Comparison of ENCODE assay signal across 8 cellular contexts in genomic region chr19:46603752-46604241, GRCh38. TPM values are rescaled to one million over a fixed set of nuclear protein-coding genes. Genes with fewer than 3 reads are reported as not detected.
A peak's percentile ranks its signal among the peaks of the same experiment; 100 is the strongest.
DNase-seq lines count a peak whose midpoint lies in the region; ATAC-seq and TF ChIP-seq lines count a peak whose summit lies in the region.
"Had no signal": no experiment of that assay in that cellular context is flagged by ENCODE, and none has a peak within 500 bp of the region (broad histone marks: within the 10 kb centered on the region; RNA-seq: fewer than 3 reads in every experiment).

No MANE protein-coding gene starts in this region.

- peaks cover 7% of the 10 kb centered on the region for H3K79me1 ChIP-seq in H9 (ENCODE audit: insufficient read depth, low read depth, low read length, poor library complexity, severe bottlenecking)

- no peak overlapping the region for H3T11ph ChIP-seq in H9 (ENCODE audit: low read length)

- H3K18ac ChIP-seq in H9 (ENCODE audit: insufficient read length, low read depth, low read length) = no peak overlapping the region

- no peaks in the 10 kb centered on the region for H3K4me1 ChIP-seq in H9 (ENCODE audit: insufficient read depth, low read length)

- H3K23me2 ChIP-seq in H9 (ENCODE audit: insufficient read length, low read depth, low read length, poor library complexity, severe bottlenecking) = peaks cover 12% of the 10 kb centered on the region

- H4K91ac ChIP-seq in H9 (ENCODE audit: insufficient read length, low read depth, low read length) = no peak overlapping the region

- H3K56ac ChIP-seq in H9 (ENCODE audit: insufficient read length, low read depth, low read length) = no peak overlapping the region

- H3K9me3 Mint-ChIP-seq in H9 = no peaks in the 10 kb centered on the region; a peak in 1 of 5 replicates
- H3K9me3 Mint-ChIP-seq in activated T-cell treated with anti-CD3 and anti-CD28 coated beads, Interleukin-2, amount 50 U/mL, for 72 hours = no peaks in the 10 kb centered on the region
- peaks cover 8% of the 10 kb centered on the region for H3K9me3 Mint-ChIP-seq in stimulated activated naive CD8-positive, alpha-beta T cell treated with anti-CD3 and anti-CD28 coated beads, Interleukin-15, Interleukin-2, amounts not matched to agents 100 ng/mL and 50 ng/mL, for 24 hours

- peaks cover 5% of the 10 kb centered on the region; the same call in 1 of the 2 replicates for H3K79me2 ChIP-seq in H9 (ENCODE audit: insufficient read depth, low read length)

- ATAC-seq in activated T-cell treated with anti-CD3 and anti-CD28 coated beads, Interleukin-2, amount 50 U/mL, for 72 hours (replicated peaks in 1 of 2) = no peak
- ATAC-seq in HG03135 (IDR thresholded peaks at IDR 0.05; ENCODE audit: unreplicated experiment) (no peak), HG03469 (IDR thresholded peaks at IDR 0.05; ENCODE audit: unreplicated experiment) (no peak)

- no peak overlapping the region for H3K27ac ChIP-seq in H9 (ENCODE audit: insufficient read length, low read depth, low read length)

- H2AFZ ChIP-seq in H9 (ENCODE audit: low read length) = no peak overlapping the region

- no peak overlapping the region for H3K14ac ChIP-seq in H9 (ENCODE audit: insufficient read depth, low read length)

- TF ChIP-seq CTCF in H9 (conservative IDR thresholded peaks at IDR 0.05) = no peak

- H3K36me3 Mint-ChIP-seq in H9 (ENCODE audit: insufficient read depth in 1 of 3, low read depth in 3 of 3) = peaks cover 18 to 36% (median 33%) of the 10 kb centered on the region in 3 experiments; a peak in 6 of 7 replicates
- peaks cover 15 to 31% of the 10 kb centered on the region in 2 donors for H3K36me3 Mint-ChIP-seq in activated T-cell treated with anti-CD3 and anti-CD28 coated beads, Interleukin-2, amount 50 U/mL, for 72 hours (ENCODE audit: insufficient read depth in 2 of 2)
- H3K36me3 Mint-ChIP-seq in stimulated activated naive CD8-positive, alpha-beta T cell treated with anti-CD3 and anti-CD28 coated beads, Interleukin-15, Interleukin-2, amounts not matched to agents 100 ng/mL and 50 ng/mL, for 24 hours (ENCODE audit: low read depth) = peaks cover 48% of the 10 kb centered on the region

- no peaks in the 10 kb centered on the region for H3K27me3 ChIP-seq in H9 (ENCODE audit: insufficient read depth, low read length)

- H3K4me3 Mint-ChIP-seq in H9 = peak overlapping the region; percentile 39 to 98; a peak in 3 of 5 replicates
- H3K4me3 Mint-ChIP-seq in activated T-cell treated with anti-CD3 and anti-CD28 coated beads, Interleukin-2, amount 50 U/mL, for 72 hours = peak overlapping the region; percentile 99
- H3K4me3 Mint-ChIP-seq in stimulated activated naive CD8-positive, alpha-beta T cell treated with anti-CD3 and anti-CD28 coated beads, Interleukin-15, Interleukin-2, amounts not matched to agents 100 ng/mL and 50 ng/mL, for 24 hours = peak overlapping the region; percentile 97

- H3K9me3 ChIP-seq in H9 (ENCODE audit: control insufficient read depth, low read depth, low read length) = no peaks in the 10 kb centered on the region

- H2BK15ac ChIP-seq in H9 (ENCODE audit: low read depth, low read length) = no peak overlapping the region

- H4K8ac ChIP-seq in H9 (replicated peaks; ENCODE audit: insufficient read length, low read depth, low read length) = no peak overlapping the region

- no peak overlapping the region for H3K4ac ChIP-seq in H9 (ENCODE audit: low read depth, low read length)

- no peak overlapping the region for H2BK20ac ChIP-seq in H9 (ENCODE audit: low read depth, low read length, poor library complexity, severe bottlenecking)

- no peak overlapping the region for H2BK5ac ChIP-seq in H9 (ENCODE audit: insufficient read length, low read length)

- H2BK12ac ChIP-seq in H9 (ENCODE audit: insufficient read length, low read depth, low read length) = no peak overlapping the region

- H3K4me1 Mint-ChIP-seq in H9 = peaks cover 19 to 31% of the 10 kb centered on the region in 2 experiments
- H3K4me1 Mint-ChIP-seq in activated T-cell treated with anti-CD3 and anti-CD28 coated beads, Interleukin-2, amount 50 U/mL, for 72 hours (ENCODE audit: low read depth) = peaks cover 47% of the 10 kb centered on the region
- H3K4me1 Mint-ChIP-seq in stimulated activated naive CD8-positive, alpha-beta T cell treated with anti-CD3 and anti-CD28 coated beads, Interleukin-15, Interleukin-2, amounts not matched to agents 100 ng/mL and 50 ng/mL, for 24 hours (ENCODE audit: low read depth) = peaks cover 52% of the 10 kb centered on the region

- no CpG with 5 or more reads among the region's 9 CpGs for WGBS in H9 (ENCODE audit: extremely low coverage, insufficient read length, low lambda C conversion rate)

- no peak overlapping the region for H3K23ac ChIP-seq in H9 (ENCODE audit: insufficient read length, low read depth, low read length)

- no peak for DNase-seq in H9
- DNase-seq in activated T-cell treated with anti-CD3 and anti-CD28 coated beads, Interleukin-2, amount 50 U/mL, for 72 hours = no peak
- peak; percentile 40 for DNase-seq in islet precursor cell
- DNase-seq in glomerular visceral epithelial cell (ENCODE audit: extremely low spot score) = no peak
- DNase-seq: hippocampal formation had no signal

- 0 out of 2 replicates have a peak, but pooled peaks cover 2% of the 10 kb centered on the region for H3K27me3 Mint-ChIP-seq in H9 (ENCODE audit: low read depth)
- H3K27me3 Mint-ChIP-seq in activated T-cell treated with anti-CD3 and anti-CD28 coated beads, Interleukin-2, amount 50 U/mL, for 72 hours (ENCODE audit: low read depth) = no peaks in the 10 kb centered on the region
- H3K27me3 Mint-ChIP-seq in stimulated activated naive CD8-positive, alpha-beta T cell treated with anti-CD3 and anti-CD28 coated beads, Interleukin-15, Interleukin-2, amounts not matched to agents 100 ng/mL and 50 ng/mL, for 24 hours = no peaks in the 10 kb centered on the region

- no peak overlapping the region for H3K4me2 ChIP-seq in H9 (ENCODE audit: insufficient read depth, insufficient read length, low read length)

- 0 out of 7 replicates have a peak overlapping the region, but pooled peaks of 1 of the 3 experiments have one; percentile 20 for H3K27ac Mint-ChIP-seq in H9
- peak overlapping the region; percentile 96 for H3K27ac Mint-ChIP-seq in activated T-cell treated with anti-CD3 and anti-CD28 coated beads, Interleukin-2, amount 50 U/mL, for 72 hours
- peak overlapping the region; percentile 98 for H3K27ac Mint-ChIP-seq in stimulated activated naive CD8-positive, alpha-beta T cell treated with anti-CD3 and anti-CD28 coated beads, Interleukin-15, Interleukin-2, amounts not matched to agents 100 ng/mL and 50 ng/mL, for 24 hours

- no peak overlapping the region for H2BK120ac ChIP-seq in H9 (ENCODE audit: low read depth, low read length, poor library complexity, severe bottlenecking)

- H4K20me1 ChIP-seq in H9 (ENCODE audit: control insufficient read depth, insufficient read depth, insufficient read length) = no peaks in the 10 kb centered on the region

- no peak overlapping the region for H2AK5ac ChIP-seq in H9 (ENCODE audit: insufficient read length, low read length)

- H4K5ac ChIP-seq in H9 (ENCODE audit: insufficient read length, low read depth, low read length) = no peak overlapping the region

- no peak overlapping the region for H3K9ac ChIP-seq in H9 (ENCODE audit: extremely low read depth, insufficient read length, low read length)

RNA-seq across cellular contexts. Expression of gene CALM3, which starts 2.7 kb away (rescaled TPM):
- 339 and 343 TPM in 2 replicates for total RNA-seq in H9 (2021)
- total RNA-seq in activated T-cell treated with anti-CD3 and anti-CD28 coated beads, Interleukin-2, amount 50 U/mL, for 72 hours = 100 to 1,000 TPM; 292 to 300 TPM

RNA-seq across cellular contexts. Expression of gene PTGIR, which starts 21.1 kb away (rescaled TPM):
- total RNA-seq in H9 (2021) = not detected in 2 replicates
- 10 to 100 TPM; 32.4 to 47.1 TPM for total RNA-seq in activated T-cell treated with anti-CD3 and anti-CD28 coated beads, Interleukin-2, amount 50 U/mL, for 72 hours

RNA-seq across cellular contexts. Expression of gene GNG8, which starts 32.2 kb away (rescaled TPM):
- total RNA-seq in H9 (2021) = not detected in 2 replicates
- 10 to 100 TPM; 24.8 to 29.5 TPM for total RNA-seq in activated T-cell treated with anti-CD3 and anti-CD28 coated beads, Interleukin-2, amount 50 U/mL, for 72 hours

RNA-seq across cellular contexts. Expression of gene DACT3, which starts 57.2 kb away (rescaled TPM):
- 0.87 and 1.1 TPM in 2 replicates for total RNA-seq in H9 (2021)
- 1 to 10 TPM; 3.4 to 7.0 TPM for total RNA-seq in activated T-cell treated with anti-CD3 and anti-CD28 coated beads, Interleukin-2, amount 50 U/mL, for 72 hours

Comparison
In these comparisons a context has a peak if more than half of its experiments do, and no peak if none do; other contexts are left out.
1. RNA of gene PTGIR, which starts 21.1 kb away (total RNA-seq): 32.4 to 47.1 TPM in activated T-cell treated with anti-CD3 and anti-CD28 coated beads, Interleukin-2, amount 50 U/mL, for 72 hours; not detected in H9; every median in the first group is over 10 times any median in the second.
2. RNA of gene GNG8, which starts 32.2 kb away (total RNA-seq): 24.8 to 29.5 TPM in activated T-cell treated with anti-CD3 and anti-CD28 coated beads, Interleukin-2, amount 50 U/mL, for 72 hours; not detected in H9; every median in the first group is over 10 times any median in the second.
3. Peak in every context shown above with its lines, with median percentiles within 50 percentile points of each other: H3K4me3 Mint-ChIP-seq.